Comparison of ENCODE assay signal across 21 cellular contexts in genomic region chr4:166257276-166257675, GRCh38.
DNase-seq lines count a peak whose midpoint lies in the region; ATAC-seq and TF ChIP-seq lines count a peak whose summit lies in the region.
"Had no signal": no experiment of that assay in that cellular context is flagged by ENCODE, and none has a peak within 500 bp of the region (broad histone marks: within the 10 kb centered on the region; RNA-seq: fewer than 3 reads in every experiment).

No MANE protein-coding gene starts in this region.

- H3K9me3 ChIP-seq in right cardiac atrium (ENCODE audit: control insufficient read depth, low read length): no peaks in the 10 kb centered on the region
- H3K9me3 ChIP-seq: BE2C, BLaER1 had no signal

- no peaks in the 10 kb centered on the region for H3K4me1 ChIP-seq in right cardiac atrium (ENCODE audit: control insufficient read depth, insufficient read depth, low read length)
- H3K4me1 ChIP-seq: BE2C, BLaER1 had no signal

- no peak overlapping the region for H3K4me3 Mint-ChIP-seq in progenitor cell of endocrine pancreas (ENCODE audit: low read depth)
- H3K4me3 Mint-ChIP-seq: CD14-positive monocyte; CD4-positive, alpha-beta memory T cell; CD4-positive, CD25-positive, alpha-beta regulatory T cell; CD8-positive, alpha-beta memory T cell had no signal

- no peaks in the 10 kb centered on the region for H3K9me3 Mint-ChIP-seq in progenitor cell of endocrine pancreas (ENCODE audit: low read depth)
- H3K9me3 Mint-ChIP-seq: CD14-positive monocyte had no signal

- no peaks in the 10 kb centered on the region for H3K27me3 Mint-ChIP-seq in progenitor cell of endocrine pancreas
- H3K27me3 Mint-ChIP-seq: CD4-positive, alpha-beta memory T cell; CD4-positive, CD25-positive, alpha-beta regulatory T cell; CD8-positive, alpha-beta memory T cell had no signal

- no peaks in the 10 kb centered on the region for H3K27me3 ChIP-seq in right cardiac atrium (ENCODE audit: control insufficient read depth, insufficient read depth)
- H3K27me3 ChIP-seq: BE2C, BLaER1 had no signal

- intact Hi-C loops in Right ventricle myocardium inferior (cut with DNase I) (loop anchor here (10.0 kb wide), 1 partner anchor 92 kb away; no protein-coding TSS in a partner anchor), right cardiac atrium (cut with DNase I) (no loop called here)

- no peak overlapping the region for H3K4me3 ChIP-seq in right cardiac atrium (ENCODE audit: low read length)
- no peak overlapping the region for H3K4me3 ChIP-seq in epithelial cell of esophagus (ENCODE audit: low read length)
- H3K4me3 ChIP-seq: BLaER1, GM12878 had no signal

- no peaks in the 10 kb centered on the region for H3K4me1 Mint-ChIP-seq in progenitor cell of endocrine pancreas (ENCODE audit: low read depth)
- H3K4me1 Mint-ChIP-seq: CD14-positive monocyte; CD4-positive, CD25-positive, alpha-beta regulatory T cell; CD8-positive, alpha-beta memory T cell had no signal

- ATAC-seq in Right ventricle myocardium inferior (no peak), right cardiac atrium (no peak), HG02678 (IDR thresholded peaks at IDR 0.05; ENCODE audit: unreplicated experiment) (no peak)
- ATAC-seq: GM12878 had no signal

- TF ChIP-seq CTCF in epithelial cell of esophagus (IDR thresholded peaks at IDR 0.05; ENCODE audit: insufficient read depth, low read depth, low read length, missing control alignments): no peak
- TF ChIP-seq CTCF in progenitor cell of endocrine pancreas (IDR thresholded peaks at IDR 0.05; ENCODE audit: unreplicated experiment): no peak

- no peak overlapping the region for H3K27ac ChIP-seq in right cardiac atrium (ENCODE audit: low read length)
- H3K27ac ChIP-seq: BLaER1 had no signal

- no peak overlapping the region for H3K27ac Mint-ChIP-seq in progenitor cell of endocrine pancreas
- H3K27ac Mint-ChIP-seq: CD14-positive monocyte; CD4-positive, alpha-beta memory T cell; CD4-positive, CD25-positive, alpha-beta regulatory T cell; CD8-positive, alpha-beta memory T cell had no signal

- DNase-seq in Right ventricle myocardium inferior (ENCODE audit: missing footprints): peak; percentile 15
- no peak for DNase-seq in right cardiac atrium
- DNase-seq in epithelial cell of esophagus (ENCODE audit: low read depth): peak; percentile 19
- DNase-seq in progenitor cell of endocrine pancreas (ENCODE audit: low spot score, unreplicated experiment): no peak
- DNase-seq: 8988T; ACHN; BE2C; CD4-positive, alpha-beta memory T cell; CD4-positive, CD25-positive, alpha-beta regulatory T cell; CD8-positive, alpha-beta memory T cell; COR-L47; DMS 273 treated with DMSO at 0.1 percent for 48 hours; DMS53; DMS79; DND-41; EL; GDM1 had no signal

- no peaks in the 10 kb centered on the region for H3K36me3 Mint-ChIP-seq in progenitor cell of endocrine pancreas (ENCODE audit: insufficient read depth)
- H3K36me3 Mint-ChIP-seq: CD14-positive monocyte; CD4-positive, alpha-beta memory T cell; CD4-positive, CD25-positive, alpha-beta regulatory T cell; CD8-positive, alpha-beta memory T cell had no signal

- WGBS in right cardiac atrium: 94% methylated on average over 2 of the region's 2 CpGs

Comparison
In these comparisons a context has a peak if more than half of its experiments do, and no peak if none do; other contexts are left out.
1. DNase-seq: peak in Right ventricle myocardium inferior (single experiment) and epithelial cell of esophagus (single experiment); none in right cardiac atrium (0 of 3) and progenitor cell of endocrine pancreas (single experiment).